ENCODE assay signal across 12 cellular contexts in the genomic region with DNA sequence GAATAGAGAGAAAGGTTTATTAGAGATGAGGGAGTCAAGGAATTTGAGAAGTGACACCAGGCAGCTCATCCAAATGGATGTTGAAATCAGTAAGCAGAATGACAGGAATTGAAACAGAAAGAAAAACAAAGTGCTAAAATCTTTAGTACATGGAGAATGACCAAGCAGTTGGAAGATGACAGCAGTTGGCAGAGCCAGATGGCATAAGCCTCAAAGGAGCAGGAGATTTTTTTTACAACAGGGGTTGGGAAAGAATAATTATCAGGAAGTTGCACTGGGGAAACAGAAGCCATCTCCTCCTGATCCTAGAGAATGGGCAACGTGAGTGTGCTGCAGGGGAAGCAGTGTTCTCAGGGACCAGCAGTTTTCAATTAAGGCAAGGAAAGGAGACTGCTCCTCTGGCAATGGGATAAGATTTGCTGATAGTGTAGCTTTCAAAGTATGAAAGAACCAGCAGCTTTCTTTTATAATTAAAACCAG. TPM values are rescaled to one million over a fixed set of nuclear protein-coding genes. Genes with fewer than 3 reads are reported as not detected.
DNase-seq lines count a peak whose midpoint lies in the region; ATAC-seq lines count a peak whose summit lies in the region.
"Had no signal": no experiment of that assay in that cellular context is flagged by ENCODE, and none has a peak within 500 bp of the region (broad histone marks: within the 10 kb centered on the region; RNA-seq: fewer than 3 reads in every experiment).

No MANE protein-coding gene starts in this region.

- peak overlapping the region in 9 of 11 experiments; percentile 26 to 79 (median 69); a peak in 17 of 22 replicates for H3K27ac ChIP-seq in BLaER1 treated with 17β-estradiol and CSF1 and Interleukin-3, amounts not matched to agents 10 nM and 100 nM

- peak overlapping the region in 8 of 11 experiments; percentile 3 to 86 (median 74); a peak in 15 of 22 replicates for H3K4me2 ChIP-seq in BLaER1 treated with 17β-estradiol and CSF1 and Interleukin-3, amounts not matched to agents 10 nM and 100 nM

- ATAC-seq in GM21423 (IDR thresholded peaks at IDR 0.05; ENCODE audit: unreplicated experiment) = peak; percentile 72
- no peak for ATAC-seq in HG03095 (IDR thresholded peaks at IDR 0.05; ENCODE audit: unreplicated experiment)
- no peak for ATAC-seq in GM19397 (IDR thresholded peaks at IDR 0.05; ENCODE audit: unreplicated experiment)
- no peak for ATAC-seq in activated T-cell treated with anti-CD3 and anti-CD28 coated beads, Interleukin-2, amount 50 U/mL, for 4 hours

- no peaks in the 10 kb centered on the region for H3K4me1 Mint-ChIP-seq in activated T-cell treated with anti-CD3 and anti-CD28 coated beads, Interleukin-2, amount 50 U/mL, for 4 hours (ENCODE audit: low read depth)

- H3K36me3 Mint-ChIP-seq in activated T-cell treated with anti-CD3 and anti-CD28 coated beads, Interleukin-2, amount 50 U/mL, for 4 hours (ENCODE audit: insufficient read depth) = no peaks in the 10 kb centered on the region

- DNase-seq in NCI-H446 treated with DMSO at 0.1 percent for 48 hours (lab: John Stamatoyannopoulos, UW) (peak; percentile 82), inferior parietal cortex (ENCODE audit: extremely low spot score) (peak; percentile 39), DMS53 (lab: John Stamatoyannopoulos, UW) (no peak)
- no peak for DNase-seq in activated T-cell treated with anti-CD3 and anti-CD28 coated beads, Interleukin-2, amount 50 U/mL, for 4 hours
- DNase-seq: DMS79, erythroblast, occipital lobe, OCI-M1 had no signal

- H3K27me3 Mint-ChIP-seq in activated T-cell treated with anti-CD3 and anti-CD28 coated beads, Interleukin-2, amount 50 U/mL, for 4 hours (ENCODE audit: low read depth) = peaks cover 6% of the 10 kb centered on the region

- peaks cover 0 to 52% (median 16%) of the 10 kb centered on the region in 10 experiments; a peak in 13 of 20 replicates for H3K4me1 ChIP-seq in BLaER1 treated with 17β-estradiol and CSF1 and Interleukin-3, amounts not matched to agents 10 nM and 100 nM

- H3K9ac ChIP-seq in BLaER1 treated with 17β-estradiol and CSF1 and Interleukin-3, amounts not matched to agents 10 nM and 100 nM = peak overlapping the region in 8 of 11 experiments; percentile 9 to 66 (median 54); a peak in 15 of 22 replicates

- no peaks in the 10 kb centered on the region for H4K20me1 ChIP-seq in BLaER1 treated with 17β-estradiol and CSF1 and Interleukin-3, amounts not matched to agents 10 nM and 100 nM

- no peaks in the 10 kb centered on the region for H3K27me3 ChIP-seq in BLaER1 treated with 17β-estradiol and CSF1 and Interleukin-3, amounts not matched to agents 10 nM and 100 nM

- H3K4me3 ChIP-seq in BLaER1 treated with 17β-estradiol and CSF1 and Interleukin-3, amounts not matched to agents 10 nM and 100 nM = peak overlapping the region in 3 of 10 experiments; percentile 17 to 29 (median 27); a peak in 4 of 20 replicates

- no peaks in the 10 kb centered on the region for H3K9me3 Mint-ChIP-seq in activated T-cell treated with anti-CD3 and anti-CD28 coated beads, Interleukin-2, amount 50 U/mL, for 4 hours

- H3K36me3 ChIP-seq in BLaER1 treated with 17β-estradiol and CSF1 and Interleukin-3, amounts not matched to agents 10 nM and 100 nM = no peaks in the 10 kb centered on the region; a peak in 1 of 22 replicates

- H3K9me3 ChIP-seq in BLaER1 treated with 17β-estradiol and CSF1 and Interleukin-3, amounts not matched to agents 10 nM and 100 nM (replicated peaks in 1 of 11) = no peaks in the 10 kb centered on the region

- no peak overlapping the region for H3K4me3 Mint-ChIP-seq in activated T-cell treated with anti-CD3 and anti-CD28 coated beads, Interleukin-2, amount 50 U/mL, for 4 hours

RNA-seq across cellular contexts. Expression of gene RAB39A, which starts 28.9 kb away (rescaled TPM):
- under 1 TPM in 1 of 3 donors, not detected in 2; 0.26 TPM for total RNA-seq in activated T-cell treated with anti-CD3 and anti-CD28 coated beads, Interleukin-2, amount 50 U/mL, for 4 hours

RNA-seq across cellular contexts. Expression of gene CUL5, which starts 51.5 kb away (rescaled TPM):
- total RNA-seq in activated T-cell treated with anti-CD3 and anti-CD28 coated beads, Interleukin-2, amount 50 U/mL, for 4 hours = 10 to 100 TPM; 44.3 to 49.6 (median 48.9) TPM

Comparison
In these comparisons a context has a peak if more than half of its experiments do, and no peak if none do; other contexts are left out.
1. DNase-seq: peak in NCI-H446 treated with DMSO at 0.1 percent for 48 hours (single experiment) and inferior parietal cortex (single experiment); none in DMS53 (single experiment) and activated T-cell treated with anti-CD3 and anti-CD28 coated beads, Interleukin-2, amount 50 U/mL, for 4 hours (single experiment).